1 cellular context compared by ENCODE assay signal in the genomic region with DNA sequence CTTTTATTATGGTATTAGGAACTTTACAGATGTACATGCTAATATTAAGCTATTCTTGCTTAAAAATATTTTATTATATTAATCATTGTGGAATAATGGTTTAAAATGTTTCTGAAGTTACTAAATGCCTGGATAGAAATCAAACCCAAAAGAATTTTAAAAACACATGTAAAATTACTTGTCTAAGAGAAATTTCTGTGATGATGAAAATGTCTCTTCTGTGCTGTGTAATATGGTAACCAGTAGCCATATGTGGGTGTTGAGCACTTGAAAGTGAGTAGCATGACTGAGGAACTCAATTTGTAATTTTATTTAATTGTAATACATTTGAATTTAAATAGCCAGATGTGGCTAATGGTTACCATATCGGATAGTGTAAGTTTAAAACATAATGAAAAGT.
TF ChIP-seq lines count a peak whose summit lies in the region.

No MANE protein-coding gene starts in this region.

TF ChIP-seq in K562, 482 proteins besides CTCF, POLR2A, EP300 and RAD21 (continued from another document):
- TF ChIP-seq, protein P1, sequence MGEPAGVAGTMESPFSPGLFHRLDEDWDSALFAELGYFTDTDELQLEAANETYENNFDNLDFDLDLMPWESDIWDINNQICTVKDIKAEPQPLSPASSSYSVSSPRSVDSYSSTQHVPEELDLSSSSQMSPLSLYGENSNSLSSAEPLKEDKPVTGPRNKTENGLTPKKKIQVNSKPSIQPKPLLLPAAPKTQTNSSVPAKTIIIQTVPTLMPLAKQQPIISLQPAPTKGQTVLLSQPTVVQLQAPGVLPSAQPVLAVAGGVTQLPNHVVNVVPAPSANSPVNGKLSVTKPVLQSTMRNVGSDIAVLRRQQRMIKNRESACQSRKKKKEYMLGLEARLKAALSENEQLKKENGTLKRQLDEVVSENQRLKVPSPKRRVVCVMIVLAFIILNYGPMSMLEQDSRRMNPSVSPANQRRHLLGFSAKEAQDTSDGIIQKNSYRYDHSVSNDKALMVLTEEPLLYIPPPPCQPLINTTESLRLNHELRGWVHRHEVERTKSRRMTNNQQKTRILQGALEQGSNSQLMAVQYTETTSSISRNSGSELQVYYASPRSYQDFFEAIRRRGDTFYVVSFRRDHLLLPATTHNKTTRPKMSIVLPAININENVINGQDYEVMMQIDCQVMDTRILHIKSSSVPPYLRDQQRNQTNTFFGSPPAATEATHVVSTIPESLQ (CRISPR knock-in tag; IDR thresholded peaks at IDR 0.05) = no peak
- TF ChIP-seq, protein P2, sequence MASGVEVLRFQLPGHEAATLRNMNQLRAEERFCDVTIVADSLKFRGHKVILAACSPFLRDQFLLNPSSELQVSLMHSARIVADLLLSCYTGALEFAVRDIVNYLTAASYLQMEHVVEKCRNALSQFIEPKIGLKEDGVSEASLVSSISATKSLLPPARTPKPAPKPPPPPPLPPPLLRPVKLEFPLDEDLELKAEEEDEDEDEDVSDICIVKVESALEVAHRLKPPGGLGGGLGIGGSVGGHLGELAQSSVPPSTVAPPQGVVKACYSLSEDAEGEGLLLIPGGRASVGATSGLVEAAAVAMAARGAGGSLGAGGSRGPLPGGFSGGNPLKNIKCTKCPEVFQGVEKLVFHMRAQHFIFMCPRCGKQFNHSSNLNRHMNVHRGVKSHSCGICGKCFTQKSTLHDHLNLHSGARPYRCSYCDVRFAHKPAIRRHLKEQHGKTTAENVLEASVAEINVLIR (CRISPR knock-in tag; IDR thresholded peaks at IDR 0.05) = no peak
- TF ChIP-seq ZBED1 (IDR thresholded peaks at IDR 0.05) (no peak), TAF9B (IDR thresholded peaks at IDR 0.05; ENCODE audit: partially characterized antibody) (no peak)
- TF ChIP-seq, protein P3, sequence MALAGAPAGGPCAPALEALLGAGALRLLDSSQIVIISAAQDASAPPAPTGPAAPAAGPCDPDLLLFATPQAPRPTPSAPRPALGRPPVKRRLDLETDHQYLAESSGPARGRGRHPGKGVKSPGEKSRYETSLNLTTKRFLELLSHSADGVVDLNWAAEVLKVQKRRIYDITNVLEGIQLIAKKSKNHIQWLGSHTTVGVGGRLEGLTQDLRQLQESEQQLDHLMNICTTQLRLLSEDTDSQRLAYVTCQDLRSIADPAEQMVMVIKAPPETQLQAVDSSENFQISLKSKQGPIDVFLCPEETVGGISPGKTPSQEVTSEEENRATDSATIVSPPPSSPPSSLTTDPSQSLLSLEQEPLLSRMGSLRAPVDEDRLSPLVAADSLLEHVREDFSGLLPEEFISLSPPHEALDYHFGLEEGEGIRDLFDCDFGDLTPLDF (CRISPR knock-in tag; IDR thresholded peaks at IDR 0.05) = no peak
